In genomic region chr1:113029822-113030221, GRCh38 we compare ENCODE assay signal across 17 cellular contexts. TPM values are rescaled to one million over a fixed set of nuclear protein-coding genes. Genes with fewer than 3 reads are reported as not detected.
A peak's percentile ranks its signal among the peaks of the same experiment; 100 is the strongest.
DNase-seq lines count a peak whose midpoint lies in the region; ATAC-seq and TF ChIP-seq lines count a peak whose summit lies in the region.
"Had no signal": no experiment of that assay in that cellular context is flagged by ENCODE, and none has a peak within 500 bp of the region (broad histone marks: within the 10 kb centered on the region; RNA-seq: fewer than 3 reads in every experiment).

No MANE protein-coding gene starts in this region.

- no peak overlapping the region for H3K23ac ChIP-seq in mesendoderm (ENCODE audit: low read length)

- no peak overlapping the region for H2BK5ac ChIP-seq in mesendoderm (ENCODE audit: low read length)

- no peaks in the 10 kb centered on the region for H4K20me1 ChIP-seq in mammary epithelial cell (ENCODE audit: insufficient read depth, low read length)
- H4K20me1 ChIP-seq in GM23338 (replicated peaks; ENCODE audit: insufficient read depth): no peaks in the 10 kb centered on the region
- H4K20me1 ChIP-seq: BLaER1 treated with 17β-estradiol and CSF1 and Interleukin-3, amounts not matched to agents 10 nM and 100 nM had no signal

- DNase-seq in MCF 10A (ENCODE audit: unreplicated experiment): no peak
- DNase-seq in mammary epithelial cell: no peak
- DNase-seq in GM23338 (ENCODE audit: low spot score): no peak
- DNase-seq in heart right ventricle: no peak
- no peak for DNase-seq in mesendoderm
- DNase-seq in SIG-M5 (lab: John Stamatoyannopoulos, UW): no peak
- DNase-seq in NCI-H748 treated with DMSO at 0.1 percent for 48 hours (lab: John Stamatoyannopoulos, UW): no peak
- DNase-seq: CD4-positive, alpha-beta T cell; Karpas-422; NCI-H1105; NCI-H1436 treated with DMSO at 0.1 percent for 48 hours; NCI-H1930; NCI-H2107; NCI-H524; NCI-H774; PC-3 had no signal

- H3K9ac ChIP-seq in mammary epithelial cell (ENCODE audit: insufficient read depth, low read length): no peak overlapping the region
- no peak overlapping the region for H3K9ac ChIP-seq in mesendoderm (ENCODE audit: low read length)
- H3K9ac ChIP-seq: BLaER1 treated with 17β-estradiol and CSF1 and Interleukin-3, amounts not matched to agents 10 nM and 100 nM had no signal

- H3K4me1 Mint-ChIP-seq in MCF 10A (ENCODE audit: insufficient read depth, unreplicated experiment): no peaks in the 10 kb centered on the region
- peaks cover 40% of the 10 kb centered on the region for H3K4me1 Mint-ChIP-seq in GM23338

- H3K27me3 ChIP-seq in mammary epithelial cell (ENCODE audit: insufficient read depth, low read length): no peaks in the 10 kb centered on the region
- H3K27me3 ChIP-seq in GM23338 (ENCODE audit: insufficient read depth): no peaks in the 10 kb centered on the region
- H3K27me3 ChIP-seq in heart right ventricle: no peaks in the 10 kb centered on the region
- H3K27me3 ChIP-seq in mesendoderm (ENCODE audit: insufficient read depth, low read length, poor library complexity): no peaks in the 10 kb centered on the region
- H3K27me3 ChIP-seq: BLaER1 treated with 17β-estradiol and CSF1 and Interleukin-3, amounts not matched to agents 10 nM and 100 nM had no signal

- H3K4me3 ChIP-seq in mammary epithelial cell (replicated peaks in 1 of 3; ENCODE audit: insufficient read depth in 1 of 3, low read depth in 2 of 3, low read length in 3 of 3) (no peak overlapping the region), GM23338 (no peak overlapping the region), heart right ventricle (no peak overlapping the region), mesendoderm (ENCODE audit: low read length) (no peak overlapping the region)
- H3K4me3 ChIP-seq: BLaER1 treated with 17β-estradiol and CSF1 and Interleukin-3, amounts not matched to agents 10 nM and 100 nM had no signal

- intact Hi-C loops in MCF 10A (cut with micrococcal nuclease) (no loop called here), mammary epithelial cell (cut with micrococcal nuclease) (no loop called here), heart right ventricle (cut with DNase I) (loop anchor here in 5 of 10 donors (10.0 kb wide), 2 partner anchors 65 to 75 kb away; partner anchors contain the start of gene SLC16A1 (in 4 of the 5))

- H3K36me3 ChIP-seq in mammary epithelial cell (ENCODE audit: insufficient read depth, low read length): no peaks in the 10 kb centered on the region
- H3K36me3 ChIP-seq in GM23338 (ENCODE audit: insufficient read depth): no peaks in the 10 kb centered on the region
- H3K36me3 ChIP-seq in heart right ventricle: no peaks in the 10 kb centered on the region
- H3K36me3 ChIP-seq in mesendoderm (ENCODE audit: control insufficient read depth, insufficient read depth, low read length): no peaks in the 10 kb centered on the region

- no peak overlapping the region for H3K18ac ChIP-seq in mesendoderm (ENCODE audit: low read length)

- H4K8ac ChIP-seq in mesendoderm (ENCODE audit: low read depth, low read length): no peak overlapping the region

- H3K27ac Mint-ChIP-seq in MCF 10A (ENCODE audit: low read depth, unreplicated experiment) (peak overlapping the region; percentile 31), GM23338 (no peak overlapping the region; the same call in 1 of the 2 replicates)
- H3K27ac Mint-ChIP-seq: CD4-positive, alpha-beta T cell had no signal

- H2AK5ac ChIP-seq in mesendoderm (ENCODE audit: low read length): no peak overlapping the region

- peaks cover 4% of the 10 kb centered on the region for H3K36me3 Mint-ChIP-seq in MCF 10A (ENCODE audit: insufficient read depth, unreplicated experiment)
- no peaks in the 10 kb centered on the region for H3K36me3 Mint-ChIP-seq in GM23338 (ENCODE audit: low read depth)

- H3K9me3 Mint-ChIP-seq in MCF 10A (ENCODE audit: unreplicated experiment) (no peaks in the 10 kb centered on the region), GM23338 (no peaks in the 10 kb centered on the region)
- H3K9me3 Mint-ChIP-seq: CD4-positive, alpha-beta T cell had no signal

- no peak for ATAC-seq in GM23338
- ATAC-seq in heart right ventricle: peak in 7 of 8 donors; percentile 43 to 72 (median 62)
- ATAC-seq: PC-3 had no signal

- H2BK120ac ChIP-seq in mesendoderm (ENCODE audit: low read depth, low read length): no peak overlapping the region

- BruUV-seq in MCF 10A (replicated peaks; lab: Mats Ljungman, UMichigan) (no TSS peak), mammary epithelial cell (replicated peaks; lab: Mats Ljungman, UMichigan) (no TSS peak)

- H3K27ac ChIP-seq in mammary epithelial cell (ENCODE audit: insufficient read depth, low read depth, low read length) (no peak overlapping the region), GM23338 (ENCODE audit: low read depth) (peak overlapping the region; percentile 24; the same call in 1 of the 2 replicates), heart right ventricle (peak overlapping the region; percentile 9 to 83 (median 76)), mesendoderm (ENCODE audit: low read depth, low read length) (no peak overlapping the region)
- H3K27ac ChIP-seq: BLaER1 treated with 17β-estradiol and CSF1 and Interleukin-3, amounts not matched to agents 10 nM and 100 nM had no signal

- H3K4me3 Mint-ChIP-seq in MCF 10A (ENCODE audit: unreplicated experiment): no peak overlapping the region
- no peak overlapping the region for H3K4me3 Mint-ChIP-seq in GM23338
- H3K4me3 Mint-ChIP-seq: CD4-positive, alpha-beta T cell had no signal

- no peaks in the 10 kb centered on the region for H3K79me2 ChIP-seq in mammary epithelial cell (ENCODE audit: insufficient read depth, low read length)
- no peaks in the 10 kb centered on the region for H3K79me2 ChIP-seq in GM23338 (replicated peaks; ENCODE audit: insufficient read depth)
- H3K79me2 ChIP-seq in mesendoderm (ENCODE audit: control insufficient read depth, insufficient read depth, low read length): no peaks in the 10 kb centered on the region

- dilution Hi-C loops in mammary epithelial cell (cut with HindIII; ENCODE audit: low sequenced_read_pairs): no loop called here

- POLR2A ChIA-PET in MCF 10A (lab: Yijun Ruan, JAX): interaction anchor here (1.0 to 1.3 kb wide), 3 partner anchors 8 to 74 kb away, joined by 4 to 6 read pairs (median 5); partner anchors contain the start of genes LRIG2 and SLC16A1

- H3K4ac ChIP-seq in mesendoderm (ENCODE audit: low read depth, low read length): no peak overlapping the region

- H3K4me1 ChIP-seq in mammary epithelial cell (ENCODE audit: insufficient read depth, low read length) (peaks cover 1% of the 10 kb centered on the region), GM23338 (ENCODE audit: insufficient read depth) (peaks cover 33% of the 10 kb centered on the region), heart right ventricle (peaks cover 0 to 32% (median 13%) of the 10 kb centered on the region in 9 donors), mesendoderm (ENCODE audit: control insufficient read depth, low read depth, low read length) (peaks cover 3% of the 10 kb centered on the region)

- H2AFZ ChIP-seq in mammary epithelial cell (ENCODE audit: low read depth, low read length): no peak overlapping the region
- H2AFZ ChIP-seq in GM23338: no peak overlapping the region

- H3F3A ChIP-seq in GM23338 (replicated peaks; ENCODE audit: low read depth): peaks cover 12% of the 10 kb centered on the region

- H3K56ac ChIP-seq in mesendoderm (ENCODE audit: low read length): no peak overlapping the region

- no peaks in the 10 kb centered on the region for H3K9me2 ChIP-seq in GM23338 (ENCODE audit: insufficient read depth)

- H3K4me2 ChIP-seq in mammary epithelial cell (ENCODE audit: insufficient read depth, low read depth, low read length) (no peak overlapping the region), GM23338 (no peak overlapping the region), mesendoderm (ENCODE audit: low read length) (no peak overlapping the region)
- H3K4me2 ChIP-seq: BLaER1 treated with 17β-estradiol and CSF1 and Interleukin-3, amounts not matched to agents 10 nM and 100 nM had no signal

- no peak for TF ChIP-seq CTCF in MCF 10A (IDR thresholded peaks at IDR 0.05; ENCODE audit: unreplicated experiment)
- no peak for TF ChIP-seq CTCF in mammary epithelial cell (conservative IDR thresholded peaks at IDR 0.05 in 1 of 2, IDR thresholded peaks at IDR 0.05 in 1 of 2; ENCODE audit: extremely low read depth in 1 of 2, insufficient read depth in 1 of 2, low read depth in 1 of 2, low read length in 2 of 2)
- no peak for TF ChIP-seq CTCF in GM23338 (conservative IDR thresholded peaks at IDR 0.05; ENCODE audit: low read depth in 2 of 2)
- TF ChIP-seq CTCF in heart right ventricle (IDR thresholded peaks at IDR 0.05): no peak

- H3K79me1 ChIP-seq in mesendoderm (ENCODE audit: low read length): no peaks in the 10 kb centered on the region

- H3K9me3 ChIP-seq in mammary epithelial cell (replicated peaks; ENCODE audit: insufficient read depth, low read length) (no peaks in the 10 kb centered on the region), heart right ventricle (no peaks in the 10 kb centered on the region)
- H3K9me3 ChIP-seq: BLaER1 treated with 17β-estradiol and CSF1 and Interleukin-3, amounts not matched to agents 10 nM and 100 nM had no signal

- H3K27me3 Mint-ChIP-seq in MCF 10A (ENCODE audit: insufficient read depth, unreplicated experiment): no peaks in the 10 kb centered on the region
- H3K27me3 Mint-ChIP-seq in GM23338 (ENCODE audit: insufficient read depth, low read depth, poor library complexity): no peaks in the 10 kb centered on the region
- H3K27me3 Mint-ChIP-seq: CD4-positive, alpha-beta T cell had no signal

- peak overlapping the region; percentile 57 for H2BK15ac ChIP-seq in mesendoderm (replicated peaks; ENCODE audit: low read depth)

- no peak overlapping the region for H4K5ac ChIP-seq in mesendoderm (ENCODE audit: low read length)

- in situ Hi-C loops in mammary epithelial cell (cut with MboI; ENCODE audit: low sequenced_read_pairs in 2 of 2): no loop called here

- CTCF ChIA-PET in MCF 10A (lab: Yijun Ruan, JAX) (no interaction called here), mammary epithelial cell (lab: Charles Lee; ENCODE audit: low non-redundant PET) (no interaction called here)

- 75% methylated on average over 1 of the region's 1 CpG for WGBS in mammary epithelial cell (ENCODE audit: low coverage, missing lambda C conversion rate)
- WGBS in heart right ventricle, 2 donors: 44 to 52% methylated on average over 1 of the region's 1 CpG
- no CpG with 5 or more reads among the region's 1 CpG for WGBS in mesendoderm (ENCODE audit: extremely low coverage, insufficient coverage, low lambda C conversion rate)

RNA-seq across cellular contexts. Expression of gene LRIG2, which starts 43.2 kb away (rescaled TPM):
- total RNA-seq in MCF 10A (2022) (11.8 and 14.8 TPM in 2 replicates), mammary epithelial cell (10 to 100 TPM; 11.6 to 17.3 TPM), heart right ventricle (10 to 100 TPM in 2 of 10 donors, 1 to 10 TPM in 8; 7.8 to 11.3 (median 8.5) TPM)
- polyA plus RNA-seq in mammary epithelial cell (4.6 TPM), GM23338 (2016; fragmentation: Nextera tagmentation; extraction: Ambion mirVana) (7.7 and 10.0 TPM in 2 replicates), heart right ventricle (1 to 10 TPM; 3.0 to 4.8 TPM)
- polyA minus RNA-seq in mammary epithelial cell: 7.1 TPM
- 40.4 and 41.8 TPM in 2 replicates for total RNA-seq in GM23338 (2014; rRNA removed; shearing (Covaris generic))
- 5.0 TPM for polyA plus RNA-seq in mesendoderm (2013, experiment 1 of 2)
- 5.3 TPM for polyA plus RNA-seq in mesendoderm (2013, experiment 2 of 2)

Comparison
In these comparisons a context has a peak if more than half of its experiments do, and no peak if none do; other contexts are left out.
1. H3K27ac ChIP-seq: peak in GM23338 (single experiment) and heart right ventricle (10 of 10); none in mammary epithelial cell (single experiment) and mesendoderm (single experiment).